Comparison of ENCODE assay signal across 18 cellular contexts in genomic region chr21:38300180-38300579, GRCh38. TPM values are rescaled to one million over a fixed set of nuclear protein-coding genes. Genes with fewer than 3 reads are reported as not detected.
DNase-seq lines count a peak whose midpoint lies in the region; ATAC-seq, FAIRE-seq and TF ChIP-seq lines count a peak whose summit lies in the region.
"Had no signal": no experiment of that assay in that cellular context is flagged by ENCODE, and none has a peak within 500 bp of the region (broad histone marks: within the 10 kb centered on the region; RNA-seq: fewer than 3 reads in every experiment).

No MANE protein-coding gene starts in this region.

- ATAC-seq in GM12878 = peak; percentile 36
- ATAC-seq in naive thymus-derived CD8-positive, alpha-beta T cell = no peak
- ATAC-seq: body of pancreas, natural killer cell, upper lobe of right lung had no signal

- H3K36me3 Mint-ChIP-seq in activated CD4-positive, alpha-beta T cell treated with anti-CD3 and anti-CD28 coated beads, Interleukin-2, amount 10 ng/mL, durations not matched to agents 7 days and 5 days (ENCODE audit: low read depth) = no peaks in the 10 kb centered on the region
- peaks cover 5% of the 10 kb centered on the region for H3K36me3 Mint-ChIP-seq in Calu3 (ENCODE audit: insufficient read depth, unreplicated experiment)
- H3K36me3 Mint-ChIP-seq in naive thymus-derived CD8-positive, alpha-beta T cell = no peaks in the 10 kb centered on the region
- H3K36me3 Mint-ChIP-seq: natural killer cell had no signal

- no peaks in the 10 kb centered on the region for H3K27me3 ChIP-seq in GM12878 (replicated peaks in 1 of 2; ENCODE audit: control insufficient read depth in 2 of 2, insufficient read depth in 2 of 2, low read length in 1 of 2)
- H3K27me3 ChIP-seq: body of pancreas, upper lobe of right lung had no signal

- no peaks in the 10 kb centered on the region for H3K36me3 ChIP-seq in GM12878 (ENCODE audit: control insufficient read depth in 2 of 2, insufficient read depth in 2 of 2, low read length in 1 of 2)
- H3K36me3 ChIP-seq: HAP-1, upper lobe of right lung had no signal

- H3K27ac Mint-ChIP-seq in activated CD4-positive, alpha-beta T cell treated with anti-CD3 and anti-CD28 coated beads, Interleukin-2, amount 10 ng/mL, durations not matched to agents 7 days and 5 days = peak overlapping the region; percentile 74
- H3K27ac Mint-ChIP-seq in Calu3 (ENCODE audit: unreplicated experiment) = no peak overlapping the region
- H3K27ac Mint-ChIP-seq in naive thymus-derived CD8-positive, alpha-beta T cell = peak overlapping the region in 6 of 10 donors; percentile 11 to 87 (median 53)
- H3K27ac Mint-ChIP-seq: natural killer cell had no signal

- H3K4me1 ChIP-seq in GM12878 (ENCODE audit: control insufficient read depth, insufficient read depth, low read length) = no peaks in the 10 kb centered on the region
- H3K4me1 ChIP-seq: HAP-1 had no signal

- H3K9me3 ChIP-seq in GM12878 (replicated peaks; ENCODE audit: control insufficient read depth, insufficient read depth, low read length) = no peaks in the 10 kb centered on the region
- H3K9me3 ChIP-seq: body of pancreas, HAP-1, upper lobe of right lung had no signal

- H3K4me2 ChIP-seq in GM12878 (ENCODE audit: control insufficient read depth, insufficient read depth) = no peak overlapping the region

- no peak overlapping the region for H3K27ac ChIP-seq in GM12878 (ENCODE audit: control insufficient read depth, insufficient read depth)
- H3K27ac ChIP-seq: body of pancreas, SK-N-MC, upper lobe of right lung had no signal

- no peak for TF ChIP-seq CTCF in Calu3 (IDR thresholded peaks at IDR 0.05; ENCODE audit: unreplicated experiment)
- no peak for TF ChIP-seq CTCF in GM12878 (IDR thresholded peaks at IDR 0.05 in 2 of 3, conservative IDR thresholded peaks at IDR 0.05 in 1 of 3; ENCODE audit: control insufficient read depth in 2 of 3, extremely low read depth in 1 of 3, insufficient read depth in 1 of 3, low read depth in 3 of 3, low read length in 3 of 3)

- in situ Hi-C loops in GM12878 (cut with MboI) = no loop called here
- in situ Hi-C loops in ACHN (cut with HindIII; ENCODE audit: low pct_ligation_motif_present, low pct_unique_long_range_greater_than_20kb, low sequenced_read_pairs) = no loop called here

- no peak overlapping the region for H2AFZ ChIP-seq in GM12878 (ENCODE audit: control insufficient read depth, low read depth, low read length)

- TF ChIP-seq RAD21 in GM12878 (IDR thresholded peaks at IDR 0.05; ENCODE audit: insufficient read depth, low read depth, low read length) = no peak

- intact Hi-C loops in Calu3 (cut with micrococcal nuclease; ENCODE audit: unreplicated experiment) = no loop called here
- intact Hi-C loops in GM12878 (cut with micrococcal nuclease; ENCODE audit: unreplicated experiment) = no loop called here

- H3K9me3 Mint-ChIP-seq in activated CD4-positive, alpha-beta T cell treated with anti-CD3 and anti-CD28 coated beads, Interleukin-2, amount 10 ng/mL, durations not matched to agents 7 days and 5 days = no peaks in the 10 kb centered on the region
- no peaks in the 10 kb centered on the region for H3K9me3 Mint-ChIP-seq in Calu3 (ENCODE audit: low read depth, unreplicated experiment)
- H3K9me3 Mint-ChIP-seq in naive thymus-derived CD8-positive, alpha-beta T cell = no peaks in the 10 kb centered on the region
- H3K9me3 Mint-ChIP-seq: natural killer cell had no signal

- no peak overlapping the region for H3K4me3 ChIP-seq in GM12878
- H3K4me3 ChIP-seq: body of pancreas, HAP-1, SK-N-MC, upper lobe of right lung had no signal

- no peak overlapping the region for H3K9ac ChIP-seq in GM12878 (ENCODE audit: control insufficient read depth, insufficient read depth, low read length)

- POLR2A ChIA-PET in activated CD4-positive, alpha-beta T cell treated with anti-CD3 and anti-CD28 coated beads, Interleukin-2, amount 10 ng/mL, durations not matched to agents 7 days and 5 days (lab: Charles Lee) = no interaction called here
- POLR2A ChIA-PET in GM12878 (lab: Charles Lee) = no interaction called here
- POLR2A ChIA-PET in naive thymus-derived CD8-positive, alpha-beta T cell (lab: Charles Lee) = no interaction called here

- peak; percentile 21 for DNase-seq in activated CD4-positive, alpha-beta T cell treated with anti-CD3 and anti-CD28 coated beads, Interleukin-2, amount 10 ng/mL, durations not matched to agents 7 days and 5 days
- DNase-seq in activated CD4-positive, alpha-beta T cell treated with anti-CD3 and anti-CD28 coated beads for 48 hours = no peak
- DNase-seq in Calu3 (no peak), GM12878 (ENCODE audit: low read depth, low spot score) (no peak), ACHN (no peak), frontal cortex (ENCODE audit: low spot score in 2 of 2) (no peak)
- peak in 2 of 10 donors; percentile 1 to 23 for DNase-seq in naive thymus-derived CD8-positive, alpha-beta T cell
- no peak for DNase-seq in stimulated activated CD4-positive, alpha-beta T cell treated with anti-CD3 and anti-CD28 coated beads, Interleukin-15, amount 100 ng/mL, for 24 hours
- DNase-seq: body of pancreas; Kasumi-1; natural killer cell; NCI-H2171 treated with DMSO at 0.1 percent for 48 hours; NCI-H774; stimulated activated naive CD4-positive, alpha-beta T cell treated with Interleukin-2 at 50 U/mL for 16 hours; upper lobe of right lung had no signal

- no peaks in the 10 kb centered on the region for H3K27me3 Mint-ChIP-seq in activated CD4-positive, alpha-beta T cell treated with anti-CD3 and anti-CD28 coated beads, Interleukin-2, amount 10 ng/mL, durations not matched to agents 7 days and 5 days
- H3K27me3 Mint-ChIP-seq in Calu3 (ENCODE audit: unreplicated experiment) = no peaks in the 10 kb centered on the region
- H3K27me3 Mint-ChIP-seq in naive thymus-derived CD8-positive, alpha-beta T cell = peaks cover 0 to 8% (median 0%) of the 10 kb centered on the region in 5 donors

- no peak for TF ChIP-seq POLR2A in GM12878 (IDR thresholded peaks at IDR 0.05; ENCODE audit: low read depth, low read length)

- H3K79me2 ChIP-seq in GM12878 (ENCODE audit: control insufficient read depth, insufficient read depth, low read length) = no peaks in the 10 kb centered on the region

- 29% methylated on average over 6 of the region's 6 CpGs for WGBS in GM12878 (ENCODE audit: insufficient coverage, insufficient replicate concordance, low lambda C conversion rate, missing lambda C conversion rate)

- CTCF ChIA-PET in activated CD4-positive, alpha-beta T cell treated with anti-CD3 and anti-CD28 coated beads, Interleukin-2, amount 10 ng/mL, durations not matched to agents 7 days and 5 days (lab: Charles Lee) = interaction anchor here (1.0 kb wide), 1 partner anchor 58 kb away, joined by 3 read pairs; no protein-coding TSS in a partner anchor
- CTCF ChIA-PET in Calu3 (lab: Charles Lee) = no interaction called here
- CTCF ChIA-PET in GM12878 (lab: Yijun Ruan, JAX) = interaction anchor here (1.4 to 1.5 kb wide), 3 partner anchors 13 to 52 kb away, joined by 3 to 5 read pairs (median 4); no protein-coding TSS in a partner anchor

- SMC1A ChIA-PET in GM12878 (lab: Charles Lee; ENCODE audit: uncharacterized antibody, unreplicated experiment) = interaction anchor here (1.0 to 2.0 kb wide), 4 partner anchors 9 to 65 kb away, joined by 3 to 5 read pairs (median 4); no protein-coding TSS in a partner anchor

- H3K4me1 Mint-ChIP-seq in activated CD4-positive, alpha-beta T cell treated with anti-CD3 and anti-CD28 coated beads, Interleukin-2, amount 10 ng/mL, durations not matched to agents 7 days and 5 days = peaks cover 41% of the 10 kb centered on the region
- no peaks in the 10 kb centered on the region for H3K4me1 Mint-ChIP-seq in Calu3 (ENCODE audit: low read depth, unreplicated experiment)
- H3K4me1 Mint-ChIP-seq in naive thymus-derived CD8-positive, alpha-beta T cell = peaks cover 4 to 31% (median 18%) of the 10 kb centered on the region in 4 donors
- H3K4me1 Mint-ChIP-seq: natural killer cell had no signal

- H3K4me3 Mint-ChIP-seq in activated CD4-positive, alpha-beta T cell treated with anti-CD3 and anti-CD28 coated beads, Interleukin-2, amount 10 ng/mL, durations not matched to agents 7 days and 5 days = peak overlapping the region; percentile 32
- H3K4me3 Mint-ChIP-seq in Calu3 (ENCODE audit: low read depth, unreplicated experiment) = no peak overlapping the region
- H3K4me3 Mint-ChIP-seq in naive thymus-derived CD8-positive, alpha-beta T cell = peak overlapping the region; percentile 13 to 57 (median 44)
- H3K4me3 Mint-ChIP-seq: natural killer cell had no signal

- RAD21 ChIA-PET in GM12878 (lab: Charles Lee; ENCODE audit: unreplicated experiment) = interaction anchor here (0.6 to 0.7 kb wide), 2 partner anchors 30 to 81 kb away, joined by 3 read pairs; no protein-coding TSS in a partner anchor

- no peak for FAIRE-seq in GM12878 (lab: Jason Lieb, UNC)
- no peak for FAIRE-seq in frontal cortex (lab: Jason Lieb, UNC)
- FAIRE-seq: A204.1 had no signal

- H4K20me1 ChIP-seq in GM12878 (ENCODE audit: control insufficient read depth, insufficient read depth) = no peaks in the 10 kb centered on the region

- no peak for TF ChIP-seq EP300 in GM12878 (IDR thresholded peaks at IDR 0.05; ENCODE audit: borderline replicate concordance in 1 of 2, control insufficient read depth in 1 of 2, low read depth in 2 of 2, low read length in 2 of 2)

- TSS peak; percentile 32 for BruUV-seq in Calu3 (replicated peaks; lab: Mats Ljungman, UMichigan)
- BruUV-seq in GM12878 (replicated peaks; lab: Mats Ljungman, UMichigan) = no TSS peak

RNA-seq across cellular contexts. Expression of gene KCNJ15, which starts 43.4 kb away (rescaled TPM):
- not detected for total RNA-seq in activated CD4-positive, alpha-beta T cell treated with anti-CD3 and anti-CD28 coated beads, Interleukin-2, amount 10 ng/mL, durations not matched to agents 7 days and 5 days
- total RNA-seq in Calu3 (2022) (34.8 and 48.0 TPM in 2 replicates), GM12878 (2014; rRNA removed) (not detected in 2 replicates), GM12878 (2014; rRNA removed; fragmentation: Illumina TruSeq; extraction: Trizol) (not detected in 2 replicates), GM12878 (2021) (0.46 and 0.56 TPM in 2 replicates), frontal cortex (not detected)
- total RNA-seq in GM12878 (2013; cell fraction: nucleolus; rRNA removed) = 0.33 and 0.91 TPM in 2 replicates
- not detected for polyA plus RNA-seq in GM12878 (2011; ENCODE audit: low read depth)
- polyA plus RNA-seq in GM12878 (2011; rRNA removed) (1.9 and 2.7 TPM in 2 replicates), GM12878 (2014; fragmentation: Illumina TruSeq; extraction: Trizol) (0.19 TPM in 1 of 2 replicates, not detected in the other), GM12878 (2014; fragmentation: Nextera tagmentation; extraction: Ambion mirVana) (under 1 TPM in 1 of 2 experiments, not detected in 1; 0.05 TPM), GM12878 (2014; rRNA removed) (0.16 TPM in 1 of 2 replicates, not detected in the other), GM12878 (2016; fragmentation: Nextera tagmentation; extraction: Ambion mirVana) (not detected)
- polyA plus RNA-seq in GM12878 (2011; cell fraction: cytosol; rRNA removed) = 1.5 and 1.8 TPM in 2 replicates
- 2.4 and 2.5 TPM in 2 replicates for polyA plus RNA-seq in GM12878 (2011; cell fraction: nucleus; rRNA removed)
- polyA plus RNA-seq in GM12878 (2012) = 0.08 and 0.34 TPM in 2 replicates
- polyA minus RNA-seq in GM12878 (2011; rRNA and poly(A)+ RNA removed) = 3.7 and 4.2 TPM in 2 replicates
- polyA minus RNA-seq in GM12878 (2011; cell fraction: cytosol; rRNA and poly(A)+ RNA removed) = 0.40 and 1.2 TPM in 2 replicates
- polyA minus RNA-seq in GM12878 (2011; cell fraction: nucleus; rRNA and poly(A)+ RNA removed) = 0.24 and 0.57 TPM in 2 replicates
- not detected for total RNA-seq in naive thymus-derived CD8-positive, alpha-beta T cell
- not detected for polyA plus RNA-seq in naive thymus-derived CD8-positive, alpha-beta T cell

Comparison
In these comparisons a context has a peak if more than half of its experiments do, and no peak if none do; other contexts are left out.
1. RNA of gene KCNJ15, which starts 43.4 kb away (total RNA-seq): 34.8 to 48.0 TPM in Calu3; not detected in activated CD4-positive, alpha-beta T cell treated with anti-CD3 and anti-CD28 coated beads, Interleukin-2, amount 10 ng/mL, durations not matched to agents 7 days and 5 days, not detected in naive thymus-derived CD8-positive, alpha-beta T cell, 0.33 to 0.91 TPM in GM12878 and not detected in frontal cortex (single experiment); every median in the first group is over 10 times any median in the second.